ENCODE assay signal across 9 cellular contexts in the genomic region with DNA sequence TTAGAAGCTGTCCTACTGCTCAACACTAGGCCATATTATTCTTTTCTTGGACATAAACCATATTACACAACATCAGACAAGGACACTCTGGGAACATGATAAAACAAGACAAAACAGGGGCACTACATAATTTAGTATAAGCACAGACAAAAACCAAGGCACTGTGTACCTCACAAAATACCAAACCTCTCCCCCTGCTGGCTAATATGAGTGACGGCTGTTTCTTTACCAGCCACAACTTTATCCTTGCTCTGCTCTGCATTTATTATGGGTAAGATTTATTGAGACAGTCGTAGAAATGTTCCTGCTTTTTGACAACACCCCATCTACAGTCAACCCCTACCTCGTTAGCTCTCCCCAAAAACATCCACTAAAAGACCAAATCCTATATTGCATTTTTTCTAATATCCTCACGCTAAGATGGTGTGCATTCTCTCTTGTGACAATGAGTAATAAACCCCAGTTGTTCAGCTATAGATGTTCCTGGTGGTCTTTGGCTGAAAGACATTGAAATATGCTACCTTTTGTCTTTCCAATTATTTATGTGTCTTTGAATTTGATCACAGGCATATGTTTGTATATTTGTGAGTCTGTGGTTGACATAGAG. TPM values are rescaled to one million over a fixed set of nuclear protein-coding genes. Genes with fewer than 3 reads are reported as not detected.
A peak's percentile ranks its signal among the peaks of the same experiment; 100 is the strongest.
DNase-seq lines count a peak whose midpoint lies in the region; ATAC-seq, FAIRE-seq and TF ChIP-seq lines count a peak whose summit lies in the region.
"Had no signal": no experiment of that assay in that cellular context is flagged by ENCODE, and none has a peak within 500 bp of the region (broad histone marks: within the 10 kb centered on the region; RNA-seq: fewer than 3 reads in every experiment).

No MANE protein-coding gene starts in this region.

- H3K4me1 Mint-ChIP-seq in T-helper 2 cell treated with Interferon-gamma antibody and Interleukin-4, amounts not matched to agents 5 μg/mL and 100 μg/mL, for 36 hours (ENCODE audit: low read depth), result peaks cover 1% of the 10 kb centered on the region

- TF ChIP-seq CTCF in dorsolateral prefrontal cortex (IDR thresholded peaks at IDR 0.05 in 54 of 56, conservative IDR thresholded peaks at IDR 0.05 in 2 of 56; ENCODE audit: low read depth in 1 of 56, partially characterized antibody in 56 of 56) (peak in 31 of 56 donors; percentile 11 to 47 (median 28)), pancreas (IDR thresholded peaks at IDR 0.05) (peak in 3 of 4 donors; percentile 15 to 24 (median 15))

- H3K27me3 Mint-ChIP-seq in T-helper 2 cell treated with Interferon-gamma antibody and Interleukin-4, amounts not matched to agents 5 μg/mL and 100 μg/mL, for 36 hours (ENCODE audit: low read depth), result no peaks in the 10 kb centered on the region

- no peaks in the 10 kb centered on the region for H3K36me3 Mint-ChIP-seq in T-helper 2 cell treated with Interferon-gamma antibody and Interleukin-4, amounts not matched to agents 5 μg/mL and 100 μg/mL, for 36 hours (ENCODE audit: low read depth)

- no peak for TF ChIP-seq POLR2A in GM12892 (IDR thresholded peaks at IDR 0.05; ENCODE audit: low read depth, low read length)

- FAIRE-seq in GM12892 (lab: Jason Lieb, UNC) (peak; percentile 30), pancreas (lab: Jason Lieb, UNC) (no peak), RCC 7860 (lab: Jason Lieb, UNC) (no peak)

- WGBS in pancreas, 2 donors, result 49 to 69% methylated on average over 4 of the region's 4 CpGs

- no peaks in the 10 kb centered on the region for H3K9me3 ChIP-seq in pancreas

- no peaks in the 10 kb centered on the region for H3K9me3 Mint-ChIP-seq in T-helper 2 cell treated with Interferon-gamma antibody and Interleukin-4, amounts not matched to agents 5 μg/mL and 100 μg/mL, for 36 hours

- H3K27me3 ChIP-seq in dorsolateral prefrontal cortex (no peaks in the 10 kb centered on the region), pancreas (no peaks in the 10 kb centered on the region)

- no peaks in the 10 kb centered on the region for H3K4me1 ChIP-seq in pancreas

- intact Hi-C loops in dorsolateral prefrontal cortex (cut with DNase I) (no loop called here), pancreas (cut with DNase I) (no loop called here)

- H3K27ac ChIP-seq in dorsolateral prefrontal cortex (no peak overlapping the region), pancreas (no peak overlapping the region)

- peak in 1 of 4 donors; percentile 39 for ATAC-seq in pancreas

- H3K27ac Mint-ChIP-seq in T-helper 2 cell treated with Interferon-gamma antibody and Interleukin-4, amounts not matched to agents 5 μg/mL and 100 μg/mL, for 36 hours, result no peak overlapping the region

- H3K4me3 ChIP-seq in dorsolateral prefrontal cortex (no peak overlapping the region), pancreas (no peak overlapping the region)

- no peak for DNase-seq in GM12892 (ENCODE audit: insufficient read length)
- peak; percentile 63 for DNase-seq in NCI-H82 (lab: John Stamatoyannopoulos, UW)
- DNase-seq in dorsolateral prefrontal cortex, result no peak
- no peak for DNase-seq in pancreas
- DNase-seq in T-helper 2 cell treated with Interferon-gamma antibody and Interleukin-4, amounts not matched to agents 5 μg/mL and 100 μg/mL, for 36 hours (ENCODE audit: low spot score), result no peak
- DNase-seq in NCI-H1436 (lab: John Stamatoyannopoulos, UW), result no peak
- DNase-seq in H4 (ENCODE audit: low spot score), result no peak
- DNase-seq in RCC 7860 (ENCODE audit: low spot score), result no peak
- DNase-seq: hypothalamus had no signal

- H3K36me3 ChIP-seq in pancreas, result no peaks in the 10 kb centered on the region

- no peak overlapping the region for H3K4me3 Mint-ChIP-seq in T-helper 2 cell treated with Interferon-gamma antibody and Interleukin-4, amounts not matched to agents 5 μg/mL and 100 μg/mL, for 36 hours

RNA-seq across cellular contexts. Expression of gene POLR1H, which starts 23.8 kb away (rescaled TPM):
- polyA plus RNA-seq in GM12892 (2012; ENCODE audit: missing spikeins), result 53.2 TPM
- 10 to 100 TPM in 54 of 120 experiments, 1 to 10 TPM in 66; 4.4 to 22.2 (median 9.5) TPM for total RNA-seq in dorsolateral prefrontal cortex
- 10 to 100 TPM; 12.5 to 19.3 (median 13.5) TPM for total RNA-seq in pancreas
- polyA plus RNA-seq in pancreas, result 10 to 100 TPM; 20.7 to 29.8 TPM
- 32.6 and 46.8 TPM in 2 replicates for total RNA-seq in H4 (2014; rRNA removed; shearing (Covaris generic))

RNA-seq across cellular contexts. Expression of gene PPP1R11, which starts 29.7 kb away (rescaled TPM):
- 25.4 TPM for polyA plus RNA-seq in GM12892 (2012; ENCODE audit: missing spikeins)
- total RNA-seq in dorsolateral prefrontal cortex (10 to 100 TPM; 44.4 to 86.3 (median 63.9) TPM), pancreas (10 to 100 TPM; 17.9 to 35.6 (median 23.8) TPM)
- polyA plus RNA-seq in pancreas, result 10 to 100 TPM; 20.8 to 36.9 TPM
- 57.8 and 68.7 TPM in 2 replicates for total RNA-seq in H4 (2014; rRNA removed; shearing (Covaris generic))

RNA-seq across cellular contexts. Expression of gene RNF39, which starts 38.3 kb away (rescaled TPM):
- polyA plus RNA-seq in GM12892 (2012; ENCODE audit: missing spikeins), result 0.34 TPM
- under 1 TPM in 7 of 120 experiments, not detected in 113; 0.23 to 0.49 (median 0.26) TPM for total RNA-seq in dorsolateral prefrontal cortex
- total RNA-seq in pancreas, result 1 to 10 TPM in 3 of 6 donors, under 1 TPM in 3; 0.18 to 1.3 (median 0.78) TPM
- polyA plus RNA-seq in pancreas, result under 1 TPM; 0.38 to 0.54 TPM
- total RNA-seq in H4 (2014; rRNA removed; shearing (Covaris generic)), result not detected in 2 replicates
